ENCODE assay signal across 26 cellular contexts in the genomic region with DNA sequence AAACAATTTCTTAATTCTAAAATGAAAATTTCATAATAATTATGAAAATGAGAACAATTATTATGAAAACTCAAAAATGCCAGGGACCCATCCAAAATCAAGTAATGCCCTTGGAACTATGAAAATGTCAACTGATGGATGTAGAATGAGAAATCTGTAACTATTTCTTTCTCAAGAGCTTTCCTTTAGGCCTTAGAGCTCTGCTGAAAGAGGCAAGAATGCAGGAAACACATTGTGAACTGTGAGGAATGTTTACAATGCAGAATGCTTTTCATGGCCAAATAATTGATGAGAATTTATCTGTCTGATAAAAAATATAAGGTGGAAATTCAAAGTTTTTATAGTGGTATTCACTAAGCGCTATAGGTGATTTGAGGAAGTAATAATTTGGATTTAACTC.
"Had no signal": no experiment of that assay in that cellular context is flagged by ENCODE, and none has a peak within 500 bp of the region (broad histone marks: within the 10 kb centered on the region; RNA-seq: fewer than 3 reads in every experiment).

No MANE protein-coding gene starts in this region.

- H3K36me3 ChIP-seq: breast epithelium, gastrocnemius medialis, right atrium auricular region, suprapubic skin, tibial artery, upper lobe of right lung, WERI-Rb-1 had no signal

- H3K9me3 ChIP-seq: breast epithelium, gastrocnemius medialis, right atrium auricular region, suprapubic skin, tibial artery, upper lobe of right lung had no signal

- ATAC-seq: activated CD4-positive, CD25-positive, alpha-beta regulatory T cell treated with anti-CD3 and anti-CD28 coated beads, Interleukin-2, amount 50 U/mL, for 24 hours; gastrocnemius medialis; left cardiac atrium; natural killer cell; upper lobe of right lung had no signal

- H3K4me3 Mint-ChIP-seq: activated CD4-positive, alpha-beta memory T cell treated with anti-CD3 and anti-CD28 coated beads for 36 hours; activated naive CD4-positive, alpha-beta T cell treated with anti-CD3 and anti-CD28 coated beads for 36 hours; activated naive CD8-positive, alpha-beta T cell treated with anti-CD3 and anti-CD28 coated beads for 36 hours; activated T-helper 1 cell treated with anti-CD3 and anti-CD28 coated beads, Interleukin-12 subunit alpha, Interleukin-12 subunit beta, Interleukin-2, Interleukin-4 antibody, amounts not matched to agents 30 ng/mL and 10 ng/mL and 1 ng/mL, durations not matched to agents 14 hours and 24 hours and 36 hours; central memory CD8-positive, alpha-beta T cell; natural killer cell; T-helper 1 cell treated with Interleukin-12 subunit alpha and Interleukin-12 subunit beta and Interleukin-4 antibody, amounts not matched to agents 30 μg/mL and 1 μg/mL, for 36 hours had no signal

- H3K36me3 Mint-ChIP-seq: activated CD4-positive, alpha-beta memory T cell treated with anti-CD3 and anti-CD28 coated beads for 36 hours; activated naive CD8-positive, alpha-beta T cell treated with anti-CD3 and anti-CD28 coated beads for 36 hours; natural killer cell had no signal

- DNase-seq: activated CD4-positive, alpha-beta memory T cell treated with anti-CD3 and anti-CD28 coated beads for 36 hours; activated CD4-positive, alpha-beta T cell treated with anti-CD3 and anti-CD28 coated beads for 48 hours; activated CD8-positive, alpha-beta memory T cell treated with anti-CD3 and anti-CD28 coated beads, Interleukin-2, amount 50 U/mL, for 4 hours; activated effector memory CD4-positive, alpha-beta T cell treated with anti-CD3 and anti-CD28 coated beads, Interleukin-2, amount 50 U/mL, for 16 hours; activated naive CD4-positive, alpha-beta T cell treated with anti-CD3 and anti-CD28 coated beads for 36 hours; activated naive CD8-positive, alpha-beta T cell treated with anti-CD3 and anti-CD28 coated beads for 36 hours; activated T-cell treated with anti-CD3 and anti-CD28 coated beads, Interleukin-2, amount 50 U/mL, for 1 hour; amniotic stem cell; effector CD8-positive, alpha-beta T cell; gastrocnemius medialis; glutamatergic neuron; left cardiac atrium; mammary epithelial cell; natural killer cell; stimulated activated naive CD4-positive, alpha-beta T cell; T-helper 9 cell; tibial artery; upper lobe of right lung; WERI-Rb-1 had no signal

- H3K27me3 ChIP-seq: breast epithelium, gastrocnemius medialis, right atrium auricular region, suprapubic skin, tibial artery, upper lobe of right lung had no signal

- H3K27ac Mint-ChIP-seq: activated CD4-positive, alpha-beta memory T cell treated with anti-CD3 and anti-CD28 coated beads for 36 hours; activated naive CD4-positive, alpha-beta T cell treated with anti-CD3 and anti-CD28 coated beads for 36 hours; activated naive CD8-positive, alpha-beta T cell treated with anti-CD3 and anti-CD28 coated beads for 36 hours; activated T-helper 1 cell treated with anti-CD3 and anti-CD28 coated beads, Interleukin-12 subunit alpha, Interleukin-12 subunit beta, Interleukin-2, Interleukin-4 antibody, amounts not matched to agents 30 ng/mL and 10 ng/mL and 1 ng/mL, durations not matched to agents 14 hours and 24 hours and 36 hours; natural killer cell; T-helper 1 cell treated with Interleukin-12 subunit alpha and Interleukin-12 subunit beta and Interleukin-4 antibody, amounts not matched to agents 30 μg/mL and 1 μg/mL, for 36 hours had no signal

- H3K9me3 Mint-ChIP-seq: activated T-helper 1 cell treated with anti-CD3 and anti-CD28 coated beads, Interleukin-12 subunit alpha, Interleukin-12 subunit beta, Interleukin-2, Interleukin-4 antibody, amounts not matched to agents 30 ng/mL and 10 ng/mL and 1 ng/mL, durations not matched to agents 14 hours and 24 hours and 36 hours; T-helper 1 cell treated with Interleukin-12 subunit alpha and Interleukin-12 subunit beta and Interleukin-4 antibody, amounts not matched to agents 30 μg/mL and 1 μg/mL, for 36 hours had no signal

- H3K4me3 ChIP-seq: breast epithelium, gastrocnemius medialis, right atrium auricular region, suprapubic skin, tibial artery, upper lobe of right lung had no signal

- H3K4me1 ChIP-seq: breast epithelium, gastrocnemius medialis, right atrium auricular region, suprapubic skin, tibial artery, upper lobe of right lung had no signal

- H3K4me1 Mint-ChIP-seq: activated naive CD8-positive, alpha-beta T cell treated with anti-CD3 and anti-CD28 coated beads for 36 hours; central memory CD8-positive, alpha-beta T cell; natural killer cell had no signal

- H3K27me3 Mint-ChIP-seq: activated CD4-positive, alpha-beta memory T cell treated with anti-CD3 and anti-CD28 coated beads for 36 hours; activated naive CD8-positive, alpha-beta T cell treated with anti-CD3 and anti-CD28 coated beads for 36 hours; central memory CD8-positive, alpha-beta T cell had no signal

- H3K27ac ChIP-seq: breast epithelium, gastrocnemius medialis, right atrium auricular region, suprapubic skin, tibial artery, upper lobe of right lung, WERI-Rb-1 had no signal
